Comparison of ENCODE assay signal across 1 cellular context in the genomic region with DNA sequence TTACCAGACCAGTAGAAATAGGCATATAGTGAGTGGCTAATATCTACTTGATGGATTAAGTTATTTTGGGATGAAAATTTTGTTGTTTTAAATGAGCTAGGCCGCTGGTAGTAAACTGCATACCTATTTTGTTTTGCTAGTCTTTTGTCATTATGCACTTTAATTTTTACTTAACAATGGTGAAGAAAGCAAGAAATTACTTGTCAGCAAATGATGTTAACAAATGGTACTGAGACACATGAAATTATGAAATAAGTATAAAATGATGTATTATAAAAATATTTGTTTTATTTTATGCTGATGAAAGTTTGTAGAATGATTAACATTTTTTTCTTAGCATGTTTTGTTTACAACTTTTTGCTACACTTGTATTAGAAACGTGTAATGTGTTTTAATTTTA.
TF ChIP-seq lines count a peak whose summit lies in the region.

No MANE protein-coding gene starts in this region.

TF ChIP-seq in HepG2, 621 proteins besides CTCF, POLR2A, EP300 and RAD21 (continued from another document):
- TF ChIP-seq, protein P1, sequence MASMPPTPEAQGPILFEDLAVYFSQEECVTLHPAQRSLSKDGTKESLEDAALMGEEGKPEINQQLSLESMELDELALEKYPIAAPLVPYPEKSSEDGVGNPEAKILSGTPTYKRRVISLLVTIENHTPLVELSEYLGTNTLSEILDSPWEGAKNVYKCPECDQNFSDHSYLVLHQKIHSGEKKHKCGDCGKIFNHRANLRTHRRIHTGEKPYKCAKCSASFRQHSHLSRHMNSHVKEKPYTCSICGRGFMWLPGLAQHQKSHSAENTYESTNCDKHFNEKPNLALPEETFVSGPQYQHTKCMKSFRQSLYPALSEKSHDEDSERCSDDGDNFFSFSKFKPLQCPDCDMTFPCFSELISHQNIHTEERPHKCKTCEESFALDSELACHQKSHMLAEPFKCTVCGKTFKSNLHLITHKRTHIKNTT (CRISPR knock-in tag; IDR thresholded peaks at IDR 0.05) = no peak
- TF ChIP-seq RCOR2 (CRISPR knock-in tag; IDR thresholded peaks at IDR 0.05) = no peak
- no peak for TF ChIP-seq U2AF1 (optimal IDR thresholded peaks at IDR 0.05; ENCODE audit: low read depth, low read length)
- TF ChIP-seq MAFF (IDR thresholded peaks at IDR 0.05; ENCODE audit: low read depth, low read length) = peak; percentile 54; the same call in 1 of the 2 replicates
- TF ChIP-seq SRY (CRISPR knock-in tag; IDR thresholded peaks at IDR 0.05) = no peak
- TF ChIP-seq, protein P2, sequence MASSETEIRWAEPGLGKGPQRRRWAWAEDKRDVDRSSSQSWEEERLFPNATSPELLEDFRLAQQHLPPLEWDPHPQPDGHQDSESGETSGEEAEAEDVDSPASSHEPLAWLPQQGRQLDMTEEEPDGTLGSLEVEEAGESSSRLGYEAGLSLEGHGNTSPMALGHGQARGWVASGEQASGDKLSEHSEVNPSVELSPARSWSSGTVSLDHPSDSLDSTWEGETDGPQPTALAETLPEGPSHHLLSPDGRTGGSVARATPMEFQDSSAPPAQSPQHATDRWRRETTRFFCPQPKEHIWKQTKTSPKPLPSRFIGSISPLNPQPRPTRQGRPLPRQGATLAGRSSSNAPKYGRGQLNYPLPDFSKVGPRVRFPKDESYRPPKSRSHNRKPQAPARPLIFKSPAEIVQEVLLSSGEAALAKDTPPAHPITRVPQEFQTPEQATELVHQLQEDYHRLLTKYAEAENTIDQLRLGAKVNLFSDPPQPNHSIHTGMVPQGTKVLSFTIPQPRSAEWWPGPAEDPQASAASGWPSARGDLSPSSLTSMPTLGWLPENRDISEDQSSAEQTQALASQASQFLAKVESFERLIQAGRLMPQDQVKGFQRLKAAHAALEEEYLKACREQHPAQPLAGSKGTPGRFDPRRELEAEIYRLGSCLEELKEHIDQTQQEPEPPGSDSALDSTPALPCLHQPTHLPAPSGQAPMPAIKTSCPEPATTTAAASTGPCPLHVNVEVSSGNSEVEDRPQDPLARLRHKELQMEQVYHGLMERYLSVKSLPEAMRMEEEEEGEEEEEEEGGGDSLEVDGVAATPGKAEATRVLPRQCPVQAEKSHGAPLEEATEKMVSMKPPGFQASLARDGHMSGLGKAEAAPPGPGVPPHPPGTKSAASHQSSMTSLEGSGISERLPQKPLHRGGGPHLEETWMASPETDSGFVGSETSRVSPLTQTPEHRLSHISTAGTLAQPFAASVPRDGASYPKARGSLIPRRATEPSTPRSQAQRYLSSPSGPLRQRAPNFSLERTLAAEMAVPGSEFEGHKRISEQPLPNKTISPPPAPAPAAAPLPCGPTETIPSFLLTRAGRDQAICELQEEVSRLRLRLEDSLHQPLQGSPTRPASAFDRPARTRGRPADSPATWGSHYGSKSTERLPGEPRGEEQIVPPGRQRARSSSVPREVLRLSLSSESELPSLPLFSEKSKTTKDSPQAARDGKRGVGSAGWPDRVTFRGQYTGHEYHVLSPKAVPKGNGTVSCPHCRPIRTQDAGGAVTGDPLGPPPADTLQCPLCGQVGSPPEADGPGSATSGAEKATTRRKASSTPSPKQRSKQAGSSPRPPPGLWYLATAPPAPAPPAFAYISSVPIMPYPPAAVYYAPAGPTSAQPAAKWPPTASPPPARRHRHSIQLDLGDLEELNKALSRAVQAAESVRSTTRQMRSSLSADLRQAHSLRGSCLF (CRISPR knock-in tag; IDR thresholded peaks at IDR 0.05; ENCODE audit: borderline replicate concordance) = no peak
- TF ChIP-seq ZNF598 (CRISPR knock-in tag; IDR thresholded peaks at IDR 0.05; ENCODE audit: borderline replicate concordance) = no peak
- TF ChIP-seq MAFK (conservative IDR thresholded peaks at IDR 0.05 in 1 of 2, IDR thresholded peaks at IDR 0.05 in 1 of 2; ENCODE audit: low read length in 2 of 2) = peak in 1 of 2 experiments; percentile 62; a peak in 2 of 4 replicates
